ENCODE assay signal across 2 cellular contexts in the genomic region with DNA sequence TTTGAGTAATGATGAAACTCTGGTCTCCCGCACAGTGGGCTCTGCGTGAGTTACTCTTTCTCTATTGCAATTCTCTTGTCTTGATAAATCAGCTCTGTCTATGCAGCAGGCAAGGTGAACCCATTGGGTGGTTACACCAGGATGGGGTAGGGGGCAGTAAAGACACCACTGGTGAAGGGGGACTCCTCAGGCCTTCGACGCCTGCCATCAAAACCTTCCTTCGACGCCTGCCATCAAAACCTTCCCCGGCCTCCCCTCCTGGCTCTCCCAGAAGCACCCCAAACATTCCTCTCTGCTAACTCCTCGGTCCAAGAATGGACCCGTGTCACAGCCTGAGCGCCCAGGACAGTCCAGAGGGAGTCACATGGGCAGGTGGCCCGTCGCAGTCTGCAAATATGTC.
TF ChIP-seq lines count a peak whose summit lies in the region.

No MANE protein-coding gene starts in this region.

TF ChIP-seq in HEK293T, 16 proteins besides CTCF, POLR2A, EP300 and RAD21:
- no peak for TF ChIP-seq TARDBP (IDR thresholded peaks at IDR 0.05)
- TF ChIP-seq L3MBTL2 (conservative IDR thresholded peaks at IDR 0.05), result peak; percentile 35; the same call in 1 of the 2 replicates

TF ChIP-seq in H1, 55 proteins besides CTCF, POLR2A, EP300 and RAD21:
- TF ChIP-seq MAX (IDR thresholded peaks at IDR 0.05), result peak; percentile 42; the same call in 1 of the 2 replicates
- TF ChIP-seq TAF1 (IDR thresholded peaks at IDR 0.05; ENCODE audit: low read depth, low read length), result no peak
- TF ChIP-seq E2F6 (IDR thresholded peaks at IDR 0.05), result peak; percentile 76
